In the genomic region with DNA sequence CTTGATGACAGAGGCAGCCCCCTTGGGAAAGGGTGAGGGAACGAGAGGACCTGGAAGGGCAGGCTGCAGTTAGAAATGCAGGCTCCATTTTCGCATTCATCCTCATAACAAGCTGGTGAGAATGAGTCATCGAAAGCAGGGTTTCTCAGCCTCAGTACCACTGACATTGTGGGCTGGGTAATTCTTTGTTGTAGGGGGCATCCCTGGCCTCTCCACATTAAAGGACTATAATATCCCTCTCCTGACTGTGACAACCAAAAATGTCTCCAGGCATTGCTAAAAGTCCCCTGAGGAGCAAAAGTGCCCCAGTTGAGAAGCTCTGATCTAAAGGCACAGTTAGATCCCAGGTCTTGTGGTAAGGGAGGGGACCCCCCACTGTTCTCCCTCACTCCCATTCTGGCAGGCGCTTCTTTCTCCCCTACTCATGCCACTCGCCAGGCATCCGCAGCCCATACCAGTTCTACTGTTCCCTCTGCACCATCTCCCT, we compare ENCODE assay signal across 12 cellular contexts. TPM values are rescaled to one million over a fixed set of nuclear protein-coding genes. Genes with fewer than 3 reads are reported as not detected.
DNase-seq lines count a peak whose midpoint lies in the region; ATAC-seq, FAIRE-seq and TF ChIP-seq lines count a peak whose summit lies in the region.
"Had no signal": no experiment of that assay in that cellular context is flagged by ENCODE, and none has a peak within 500 bp of the region (broad histone marks: within the 10 kb centered on the region; RNA-seq: fewer than 3 reads in every experiment).

No MANE protein-coding gene starts in this region.

- dilution Hi-C loops in IMR-90 (cut with HindIII; ENCODE audit: low sequenced_read_pairs, unreplicated experiment): no loop called here

- TF ChIP-seq CTCF in GM10248 (IDR thresholded peaks at IDR 0.05; ENCODE audit: control extremely low read depth, extremely low read depth, low read depth, missing control alignments): no peak
- TF ChIP-seq CTCF in IMR-90 (conservative IDR thresholded peaks at IDR 0.05; ENCODE audit: low read depth, low read length): no peak
- no peak for TF ChIP-seq CTCF in kidney (IDR thresholded peaks at IDR 0.05; ENCODE audit: borderline replicate concordance, extremely low read depth, insufficient read depth)
- TF ChIP-seq CTCF in brain microvascular endothelial cell (IDR thresholded peaks at IDR 0.05; ENCODE audit: low read depth, low read length, missing control alignments): no peak

- no peak overlapping the region for H3K27ac ChIP-seq in IMR-90 (ENCODE audit: insufficient read depth, low read length)
- H3K27ac ChIP-seq in kidney (ENCODE audit: low read depth in 2 of 2, low read length in 2 of 2): no peak overlapping the region
- H3K27ac ChIP-seq in brain microvascular endothelial cell: no peak overlapping the region
- H3K27ac ChIP-seq: hepatocyte, Peyer's patch, right atrium auricular region had no signal

- no peak overlapping the region for H3K9ac ChIP-seq in IMR-90 (ENCODE audit: low read depth, low read length)
- no peak overlapping the region for H3K9ac ChIP-seq in kidney (ENCODE audit: low read length in 2 of 2)

- no peaks in the 10 kb centered on the region; the same call in 1 of the 2 replicates for H3K9me1 ChIP-seq in IMR-90 (ENCODE audit: insufficient read depth, low read length)

- no peak for TF ChIP-seq RAD21 in IMR-90 (IDR thresholded peaks at IDR 0.05; ENCODE audit: low read length)

- H4K20me1 ChIP-seq in IMR-90 (ENCODE audit: insufficient read depth, low read length): no peaks in the 10 kb centered on the region

- no peak overlapping the region for H3K4me2 ChIP-seq in IMR-90 (ENCODE audit: low read depth, low read length)
- H3K4me2 ChIP-seq: hepatocyte had no signal

- H4K91ac ChIP-seq in IMR-90 (ENCODE audit: insufficient read depth, low read depth, low read length): no peak overlapping the region

- H3K4me1 ChIP-seq in IMR-90 (ENCODE audit: control insufficient read depth, insufficient read depth, low read length): no peaks in the 10 kb centered on the region
- no peaks in the 10 kb centered on the region for H3K4me1 ChIP-seq in kidney (ENCODE audit: control insufficient read depth in 1 of 2, insufficient read depth in 1 of 2, low read depth in 1 of 2, low read length in 2 of 2)

- H2BK20ac ChIP-seq in IMR-90 (ENCODE audit: low read depth, low read length): no peak overlapping the region

- no CpG with 5 or more reads among the region's 6 CpGs for WGBS in IMR-90 (ENCODE audit: extremely low coverage in 2 of 2, insufficient read length in 1 of 2), 2 experiments

- H4K5ac ChIP-seq in IMR-90 (ENCODE audit: low read depth, low read length): no peak overlapping the region

- H2BK5ac ChIP-seq in IMR-90 (ENCODE audit: low read depth, low read length, poor library complexity, severe bottlenecking): no peak overlapping the region

- BruUV-seq in IMR-90 (replicated peaks; lab: Mats Ljungman, UMichigan): no TSS peak

- H3K36me3 ChIP-seq in IMR-90 (ENCODE audit: control insufficient read depth, insufficient read depth, low read length) (no peaks in the 10 kb centered on the region), kidney (ENCODE audit: control insufficient read depth in 1 of 2, insufficient read depth in 2 of 2, low read length in 2 of 2) (no peaks in the 10 kb centered on the region), brain microvascular endothelial cell (replicated peaks) (no peaks in the 10 kb centered on the region)
- H3K36me3 ChIP-seq: Peyer's patch, right atrium auricular region had no signal

- ATAC-seq in GM18861 (IDR thresholded peaks at IDR 0.05; ENCODE audit: unreplicated experiment): peak; percentile 49
- no peak for ATAC-seq in IMR-90 (ENCODE audit: low read depth)
- no peak for ATAC-seq in GM21526 (IDR thresholded peaks at IDR 0.05; ENCODE audit: low FRiP score, unreplicated experiment)

- H3K9me3 ChIP-seq in IMR-90 (ENCODE audit: control insufficient read depth, insufficient read depth, low read length): no peaks in the 10 kb centered on the region
- H3K9me3 ChIP-seq in kidney (ENCODE audit: control insufficient read depth in 1 of 2, low read length in 2 of 2): no peaks in the 10 kb centered on the region
- H3K9me3 ChIP-seq: Peyer's patch, right atrium auricular region had no signal

- DNase-seq in GM10248 (ENCODE audit: extremely low spot score) (peak; percentile 63), IMR-90 (no peak), kidney (peak; percentile 29), brain microvascular endothelial cell (no peak), HPDE6-E6E7 (ENCODE audit: extremely low spot score) (no peak)
- DNase-seq: mesenchymal stem cell, NCI-H2029 treated with DMSO at 0.1 percent for 48 hours, Peyer's patch had no signal

- POLR2A ChIA-PET in GM10248 (lab: Yijun Ruan, JAX) (interaction anchor here (1.4 kb wide), 1 partner anchor 8 kb away, joined by 5 read pairs; no protein-coding TSS in a partner anchor), IMR-90 (lab: Charles Lee; ENCODE audit: unreplicated experiment) (no interaction called here)

- H3K14ac ChIP-seq in IMR-90 (replicated peaks; ENCODE audit: low read depth, low read length): no peak overlapping the region

- H2AFZ ChIP-seq in IMR-90 (replicated peaks; ENCODE audit: low read length, poor library complexity): no peak overlapping the region
- H2AFZ ChIP-seq: hepatocyte had no signal

- H4K8ac ChIP-seq in IMR-90 (ENCODE audit: low read depth in 2 of 2, low read length in 2 of 2): no peak overlapping the region

- CTCF ChIA-PET in GM10248 (lab: Yijun Ruan, JAX): interaction anchor here (0.8 to 3.6 kb wide), 8 partner anchors 10 to 201 kb away, joined by 3 to 27 read pairs (median 4); a partner anchor contains a TSS
- CTCF ChIA-PET in IMR-90 (lab: Yijun Ruan, JAX): no interaction called here

- no peak overlapping the region for H3K56ac ChIP-seq in IMR-90 (ENCODE audit: extremely low read depth, insufficient read depth, low read length)

- H3K4me3 ChIP-seq in IMR-90 (ENCODE audit: insufficient read depth, low read depth, low read length) (no peak overlapping the region), kidney (ENCODE audit: low read length in 2 of 2) (no peak overlapping the region), brain microvascular endothelial cell (ENCODE audit: low read depth, low read length) (no peak overlapping the region)
- H3K4me3 ChIP-seq: hepatocyte, Peyer's patch, right atrium auricular region had no signal

- no peak overlapping the region for H3K4ac ChIP-seq in IMR-90 (ENCODE audit: low read depth, low read length)

- TF ChIP-seq POLR2A in IMR-90 (IDR thresholded peaks at IDR 0.05; ENCODE audit: low read depth, low read length): no peak

- intact Hi-C loops in IMR-90 (cut with micrococcal nuclease): no loop called here
- intact Hi-C loops in kidney (cut with DNase I): no loop called here

- no peaks in the 10 kb centered on the region for H3K79me1 ChIP-seq in IMR-90 (ENCODE audit: low read depth in 1 of 2, low read length in 2 of 2)

- H2AK5ac ChIP-seq in IMR-90 (ENCODE audit: low read depth, low read length): no peak overlapping the region

- H3K18ac ChIP-seq in IMR-90 (ENCODE audit: low read depth, low read length): no peak overlapping the region

- no peak overlapping the region for H2BK120ac ChIP-seq in IMR-90 (ENCODE audit: low read depth, low read length)

- H3K23ac ChIP-seq in IMR-90 (ENCODE audit: low read depth, low read length): no peak overlapping the region

- no peak overlapping the region for H2BK15ac ChIP-seq in IMR-90 (ENCODE audit: low read depth, low read length)

- FAIRE-seq in kidney (lab: Jason Lieb, UNC): no peak

- H2AK9ac ChIP-seq in IMR-90 (replicated peaks; ENCODE audit: low read depth, low read length, poor library complexity): no peak overlapping the region

- H3K27me3 ChIP-seq in IMR-90 (ENCODE audit: control insufficient read depth, insufficient read depth, low read length) (peaks cover 42% of the 10 kb centered on the region), brain microvascular endothelial cell (replicated peaks) (no peaks in the 10 kb centered on the region)
- H3K27me3 ChIP-seq: hepatocyte, Peyer's patch, right atrium auricular region had no signal

- in situ Hi-C loops in IMR-90 (cut with MboI; ENCODE audit: low sequenced_read_pairs) (no loop called here), brain microvascular endothelial cell (cut with HindIII; ENCODE audit: low pct_ligation_motif_present, low sequenced_read_pairs) (no loop called here)

TF ChIP-seq in IMR-90, 13 proteins besides CTCF, POLR2A, EP300 and RAD21:
- TF ChIP-seq MAZ (IDR thresholded peaks at IDR 0.05; ENCODE audit: borderline replicate concordance, low read depth, low read length) (no peak), MXI1 (IDR thresholded peaks at IDR 0.05; ENCODE audit: borderline replicate concordance, low read depth, low read length) (no peak), BHLHE40 (IDR thresholded peaks at IDR 0.05; ENCODE audit: low read depth, low read length) (no peak), FOS (IDR thresholded peaks at IDR 0.05; ENCODE audit: low read depth, low read length) (0 out of 2 replicates have a peak, but pooled peaks have one; percentile 21)

RNA-seq across cellular contexts. Expression of a gene that starts 20.4 kb away (rescaled TPM):
- total RNA-seq in IMR-90 (2012; rRNA removed): not detected in 2 replicates
- 0.02 and 0.07 TPM in 2 replicates for polyA plus RNA-seq in IMR-90 (2012; rRNA removed)
- under 0.01 and 0.02 TPM in 2 replicates for polyA plus RNA-seq in IMR-90 (2012; cell fraction: cytosol; rRNA removed)
- 0.01 and 0.05 TPM in 2 replicates for polyA plus RNA-seq in IMR-90 (2012; cell fraction: nucleus; rRNA removed; ENCODE audit: low replicate concordance)
- 5.6 TPM for total RNA-seq in kidney
- 2.6 TPM for polyA plus RNA-seq in kidney (ENCODE audit: insufficient read depth, low read depth, low replicate concordance)

Comparison
In these comparisons a context has a peak if more than half of its experiments do, and no peak if none do; other contexts are left out.
1. DNase-seq: peak in GM10248 (single experiment) and kidney (single experiment); none in IMR-90 (single experiment), brain microvascular endothelial cell (single experiment) and HPDE6-E6E7 (single experiment).